In the genomic region with DNA sequence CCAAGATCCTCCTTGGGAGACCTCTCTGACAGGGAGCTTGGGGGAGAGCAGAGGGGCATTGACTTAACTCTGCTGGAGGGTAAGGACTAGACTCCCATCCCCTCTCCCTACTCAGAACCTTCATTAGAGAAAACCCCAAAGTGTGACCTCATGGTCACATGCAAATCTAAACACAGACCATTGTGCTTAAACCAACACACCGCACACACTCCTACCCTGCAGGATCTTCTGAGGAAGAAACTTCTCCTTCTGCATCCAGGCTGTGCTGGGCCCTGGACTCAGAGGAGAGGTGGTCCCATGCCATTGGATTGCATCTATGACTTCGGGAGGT, we compare ENCODE assay signal across 1 cellular context.
TF ChIP-seq lines count a peak whose summit lies in the region.

No MANE protein-coding gene starts in this region.

TF ChIP-seq in K562, 482 proteins besides CTCF, POLR2A, EP300 and RAD21:
- TF ChIP-seq BHLHE40 (IDR thresholded peaks at IDR 0.05; ENCODE audit: low read length) (0 out of 2 replicates have a peak, but pooled peaks have one; percentile 30), ZNF41 (CRISPR knock-in tag; conservative IDR thresholded peaks at IDR 0.05) (no peak), IFI16 (CRISPR knock-in tag; IDR thresholded peaks at IDR 0.05) (no peak), ZNF274 (IDR thresholded peaks at IDR 0.05; ENCODE audit: borderline replicate concordance, low read depth, low read length) (no peak), KDM4B (IDR thresholded peaks at IDR 0.05; ENCODE audit: borderline replicate concordance in 2 of 2, low read depth in 1 of 2) (no peak), ZNF217 (CRISPR knock-in tag; IDR thresholded peaks at IDR 0.05) (no peak), MXI1 (IDR thresholded peaks at IDR 0.05; ENCODE audit: low read depth, low read length) (no peak), JUND (IDR thresholded peaks at IDR 0.05; ENCODE audit: borderline replicate concordance, low read depth, low read length) (peak; percentile 23; the same call in 1 of the 2 replicates), JUND (tag; IDR thresholded peaks at IDR 0.05; ENCODE audit: borderline replicate concordance, low read depth, low read length) (no peak; the same call in 1 of the 3 replicates)
- TF ChIP-seq, protein P1, sequence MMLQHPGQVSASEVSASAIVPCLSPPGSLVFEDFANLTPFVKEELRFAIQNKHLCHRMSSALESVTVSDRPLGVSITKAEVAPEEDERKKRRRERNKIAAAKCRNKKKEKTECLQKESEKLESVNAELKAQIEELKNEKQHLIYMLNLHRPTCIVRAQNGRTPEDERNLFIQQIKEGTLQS (IDR thresholded peaks at IDR 0.05) = peak; percentile 40; the same call in 1 of the 2 replicates
- TF ChIP-seq, protein P1 (CRISPR knock-in tag; conservative IDR thresholded peaks at IDR 0.05) = no peak
- TF ChIP-seq, protein P2, sequence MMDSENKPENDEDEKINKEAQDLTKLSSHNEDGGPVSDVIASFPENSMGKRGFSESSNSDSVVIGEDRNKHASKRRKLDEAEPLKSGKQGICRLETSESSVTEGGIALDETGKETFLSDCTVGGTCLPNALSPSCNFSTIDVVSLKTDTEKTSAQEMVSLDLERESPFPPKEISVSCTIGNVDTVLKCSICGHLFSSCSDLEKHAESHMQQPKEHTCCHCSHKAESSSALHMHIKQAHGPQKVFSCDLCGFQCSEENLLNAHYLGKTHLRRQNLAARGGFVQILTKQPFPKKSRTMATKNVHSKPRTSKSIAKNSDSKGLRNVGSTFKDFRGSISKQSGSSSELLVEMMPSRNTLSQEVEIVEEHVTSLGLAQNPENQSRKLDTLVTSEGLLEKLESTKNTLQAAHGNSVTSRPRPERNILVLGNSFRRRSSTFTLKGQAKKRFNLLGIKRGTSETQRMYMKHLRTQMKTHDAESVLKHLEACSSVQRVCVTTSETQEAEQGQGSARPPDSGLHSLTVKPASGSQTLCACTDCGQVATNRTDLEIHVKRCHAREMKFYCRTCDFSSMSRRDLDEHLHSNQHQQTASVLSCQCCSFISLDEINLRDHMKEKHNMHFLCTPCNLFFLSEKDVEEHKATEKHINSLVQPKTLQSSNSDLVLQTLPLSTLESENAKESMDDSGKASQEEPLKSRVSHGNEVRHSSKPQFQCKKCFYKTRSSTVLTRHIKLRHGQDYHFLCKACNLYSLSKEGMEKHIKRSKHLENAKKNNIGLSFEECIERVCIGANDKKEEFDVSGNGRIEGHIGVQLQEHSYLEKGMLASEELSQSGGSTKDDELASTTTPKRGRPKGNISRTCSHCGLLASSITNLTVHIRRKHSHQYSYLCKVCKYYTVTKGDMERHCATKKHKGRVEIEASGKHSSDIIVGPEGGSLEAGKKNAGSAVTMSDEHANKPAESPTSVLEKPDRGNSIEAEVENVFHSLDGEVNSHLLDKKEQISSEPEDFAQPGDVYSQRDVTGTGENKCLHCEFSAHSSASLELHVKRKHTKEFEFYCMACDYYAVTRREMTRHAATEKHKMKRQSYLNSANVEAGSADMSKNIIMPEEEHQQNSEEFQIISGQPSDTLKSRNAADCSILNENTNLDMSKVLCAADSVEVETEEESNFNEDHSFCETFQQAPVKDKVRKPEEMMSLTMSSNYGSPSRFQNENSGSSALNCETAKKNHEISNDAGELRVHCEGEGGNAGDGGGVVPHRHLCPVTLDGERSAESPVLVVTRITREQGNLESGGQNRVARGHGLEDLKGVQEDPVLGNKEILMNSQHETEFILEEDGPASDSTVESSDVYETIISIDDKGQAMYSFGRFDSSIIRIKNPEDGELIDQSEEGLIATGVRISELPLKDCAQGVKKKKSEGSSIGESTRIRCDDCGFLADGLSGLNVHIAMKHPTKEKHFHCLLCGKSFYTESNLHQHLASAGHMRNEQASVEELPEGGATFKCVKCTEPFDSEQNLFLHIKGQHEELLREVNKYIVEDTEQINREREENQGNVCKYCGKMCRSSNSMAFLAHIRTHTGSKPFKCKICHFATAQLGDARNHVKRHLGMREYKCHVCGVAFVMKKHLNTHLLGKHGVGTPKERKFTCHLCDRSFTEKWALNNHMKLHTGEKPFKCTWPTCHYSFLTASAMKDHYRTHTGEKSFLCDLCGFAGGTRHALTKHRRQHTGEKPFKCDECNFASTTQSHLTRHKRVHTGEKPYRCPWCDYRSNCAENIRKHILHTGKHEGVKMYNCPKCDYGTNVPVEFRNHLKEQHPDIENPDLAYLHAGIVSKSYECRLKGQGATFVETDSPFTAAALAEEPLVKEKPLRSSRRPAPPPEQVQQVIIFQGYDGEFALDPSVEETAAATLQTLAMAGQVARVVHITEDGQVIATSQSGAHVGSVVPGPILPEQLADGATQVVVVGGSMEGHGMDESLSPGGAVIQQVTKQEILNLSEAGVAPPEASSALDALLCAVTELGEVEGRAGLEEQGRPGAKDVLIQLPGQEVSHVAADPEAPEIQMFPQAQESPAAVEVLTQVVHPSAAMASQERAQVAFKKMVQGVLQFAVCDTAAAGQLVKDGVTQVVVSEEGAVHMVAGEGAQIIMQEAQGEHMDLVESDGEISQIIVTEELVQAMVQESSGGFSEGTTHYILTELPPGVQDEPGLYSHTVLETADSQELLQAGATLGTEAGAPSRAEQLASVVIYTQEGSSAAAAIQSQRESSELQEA (IDR thresholded peaks at IDR 0.05; ENCODE audit: low read depth) = no peak
- TF ChIP-seq, protein P3, sequence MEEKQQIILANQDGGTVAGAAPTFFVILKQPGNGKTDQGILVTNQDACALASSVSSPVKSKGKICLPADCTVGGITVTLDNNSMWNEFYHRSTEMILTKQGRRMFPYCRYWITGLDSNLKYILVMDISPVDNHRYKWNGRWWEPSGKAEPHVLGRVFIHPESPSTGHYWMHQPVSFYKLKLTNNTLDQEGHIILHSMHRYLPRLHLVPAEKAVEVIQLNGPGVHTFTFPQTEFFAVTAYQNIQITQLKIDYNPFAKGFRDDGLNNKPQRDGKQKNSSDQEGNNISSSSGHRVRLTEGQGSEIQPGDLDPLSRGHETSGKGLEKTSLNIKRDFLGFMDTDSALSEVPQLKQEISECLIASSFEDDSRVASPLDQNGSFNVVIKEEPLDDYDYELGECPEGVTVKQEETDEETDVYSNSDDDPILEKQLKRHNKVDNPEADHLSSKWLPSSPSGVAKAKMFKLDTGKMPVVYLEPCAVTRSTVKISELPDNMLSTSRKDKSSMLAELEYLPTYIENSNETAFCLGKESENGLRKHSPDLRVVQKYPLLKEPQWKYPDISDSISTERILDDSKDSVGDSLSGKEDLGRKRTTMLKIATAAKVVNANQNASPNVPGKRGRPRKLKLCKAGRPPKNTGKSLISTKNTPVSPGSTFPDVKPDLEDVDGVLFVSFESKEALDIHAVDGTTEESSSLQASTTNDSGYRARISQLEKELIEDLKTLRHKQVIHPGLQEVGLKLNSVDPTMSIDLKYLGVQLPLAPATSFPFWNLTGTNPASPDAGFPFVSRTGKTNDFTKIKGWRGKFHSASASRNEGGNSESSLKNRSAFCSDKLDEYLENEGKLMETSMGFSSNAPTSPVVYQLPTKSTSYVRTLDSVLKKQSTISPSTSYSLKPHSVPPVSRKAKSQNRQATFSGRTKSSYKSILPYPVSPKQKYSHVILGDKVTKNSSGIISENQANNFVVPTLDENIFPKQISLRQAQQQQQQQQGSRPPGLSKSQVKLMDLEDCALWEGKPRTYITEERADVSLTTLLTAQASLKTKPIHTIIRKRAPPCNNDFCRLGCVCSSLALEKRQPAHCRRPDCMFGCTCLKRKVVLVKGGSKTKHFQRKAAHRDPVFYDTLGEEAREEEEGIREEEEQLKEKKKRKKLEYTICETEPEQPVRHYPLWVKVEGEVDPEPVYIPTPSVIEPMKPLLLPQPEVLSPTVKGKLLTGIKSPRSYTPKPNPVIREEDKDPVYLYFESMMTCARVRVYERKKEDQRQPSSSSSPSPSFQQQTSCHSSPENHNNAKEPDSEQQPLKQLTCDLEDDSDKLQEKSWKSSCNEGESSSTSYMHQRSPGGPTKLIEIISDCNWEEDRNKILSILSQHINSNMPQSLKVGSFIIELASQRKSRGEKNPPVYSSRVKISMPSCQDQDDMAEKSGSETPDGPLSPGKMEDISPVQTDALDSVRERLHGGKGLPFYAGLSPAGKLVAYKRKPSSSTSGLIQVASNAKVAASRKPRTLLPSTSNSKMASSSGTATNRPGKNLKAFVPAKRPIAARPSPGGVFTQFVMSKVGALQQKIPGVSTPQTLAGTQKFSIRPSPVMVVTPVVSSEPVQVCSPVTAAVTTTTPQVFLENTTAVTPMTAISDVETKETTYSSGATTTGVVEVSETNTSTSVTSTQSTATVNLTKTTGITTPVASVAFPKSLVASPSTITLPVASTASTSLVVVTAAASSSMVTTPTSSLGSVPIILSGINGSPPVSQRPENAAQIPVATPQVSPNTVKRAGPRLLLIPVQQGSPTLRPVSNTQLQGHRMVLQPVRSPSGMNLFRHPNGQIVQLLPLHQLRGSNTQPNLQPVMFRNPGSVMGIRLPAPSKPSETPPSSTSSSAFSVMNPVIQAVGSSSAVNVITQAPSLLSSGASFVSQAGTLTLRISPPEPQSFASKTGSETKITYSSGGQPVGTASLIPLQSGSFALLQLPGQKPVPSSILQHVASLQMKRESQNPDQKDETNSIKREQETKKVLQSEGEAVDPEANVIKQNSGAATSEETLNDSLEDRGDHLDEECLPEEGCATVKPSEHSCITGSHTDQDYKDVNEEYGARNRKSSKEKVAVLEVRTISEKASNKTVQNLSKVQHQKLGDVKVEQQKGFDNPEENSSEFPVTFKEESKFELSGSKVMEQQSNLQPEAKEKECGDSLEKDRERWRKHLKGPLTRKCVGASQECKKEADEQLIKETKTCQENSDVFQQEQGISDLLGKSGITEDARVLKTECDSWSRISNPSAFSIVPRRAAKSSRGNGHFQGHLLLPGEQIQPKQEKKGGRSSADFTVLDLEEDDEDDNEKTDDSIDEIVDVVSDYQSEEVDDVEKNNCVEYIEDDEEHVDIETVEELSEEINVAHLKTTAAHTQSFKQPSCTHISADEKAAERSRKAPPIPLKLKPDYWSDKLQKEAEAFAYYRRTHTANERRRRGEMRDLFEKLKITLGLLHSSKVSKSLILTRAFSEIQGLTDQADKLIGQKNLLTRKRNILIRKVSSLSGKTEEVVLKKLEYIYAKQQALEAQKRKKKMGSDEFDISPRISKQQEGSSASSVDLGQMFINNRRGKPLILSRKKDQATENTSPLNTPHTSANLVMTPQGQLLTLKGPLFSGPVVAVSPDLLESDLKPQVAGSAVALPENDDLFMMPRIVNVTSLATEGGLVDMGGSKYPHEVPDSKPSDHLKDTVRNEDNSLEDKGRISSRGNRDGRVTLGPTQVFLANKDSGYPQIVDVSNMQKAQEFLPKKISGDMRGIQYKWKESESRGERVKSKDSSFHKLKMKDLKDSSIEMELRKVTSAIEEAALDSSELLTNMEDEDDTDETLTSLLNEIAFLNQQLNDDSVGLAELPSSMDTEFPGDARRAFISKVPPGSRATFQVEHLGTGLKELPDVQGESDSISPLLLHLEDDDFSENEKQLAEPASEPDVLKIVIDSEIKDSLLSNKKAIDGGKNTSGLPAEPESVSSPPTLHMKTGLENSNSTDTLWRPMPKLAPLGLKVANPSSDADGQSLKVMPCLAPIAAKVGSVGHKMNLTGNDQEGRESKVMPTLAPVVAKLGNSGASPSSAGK (IDR thresholded peaks at IDR 0.05) = peak; percentile 38; the same call in 1 of the 2 replicates
